Comparison of ENCODE assay signal across 8 cellular contexts in genomic region chr19:21505459-21506393, GRCh38. TPM values are rescaled to one million over a fixed set of nuclear protein-coding genes. Genes with fewer than 3 reads are reported as not detected.
DNase-seq lines count a peak whose midpoint lies in the region; ATAC-seq, FAIRE-seq and TF ChIP-seq lines count a peak whose summit lies in the region.

ZNF429 (plus strand) TSS chr19:21505602; CDS start chr19:21505772, 170 bp downstream.

- peak within 1 kb of the TSS; percentile 92 for H3K9ac ChIP-seq in NT2/D1 (ENCODE audit: insufficient read length, low read depth)

- H3K9me3 Mint-ChIP-seq in endothelial cell (ENCODE audit: unreplicated experiment) = no peaks in the 10 kb centered on the region

- peak; percentile 99 for ATAC-seq in GM21360 (IDR thresholded peaks at IDR 0.05; ENCODE audit: unreplicated experiment)

- H3K4me1 ChIP-seq in NT2/D1 (ENCODE audit: insufficient read depth, insufficient read length) (no peaks in the 10 kb centered on the region), mesodermal cell (ENCODE audit: control insufficient read depth, insufficient read depth, low read length, poor library complexity, severe bottlenecking) (no peaks in the 10 kb centered on the region)

- WGBS in mesodermal cell (ENCODE audit: insufficient coverage in 2 of 2), 2 experiments = 1 to 2% methylated on average over 37 of the region's 43 CpGs

- peak within 1 kb of the TSS; percentile 100 for H3K27ac Mint-ChIP-seq in endothelial cell (ENCODE audit: unreplicated experiment)

- H3K4me3 Mint-ChIP-seq in endothelial cell (ENCODE audit: unreplicated experiment) = peak within 1 kb of the TSS; percentile 99

- TF ChIP-seq CTCF in endothelial cell (IDR thresholded peaks at IDR 0.05; ENCODE audit: unreplicated experiment) = no peak

- H3K36me3 ChIP-seq in NT2/D1 (ENCODE audit: insufficient read depth, insufficient read length, low read length) (peaks cover 47% of the 10 kb centered on the region), mesodermal cell (ENCODE audit: control insufficient read depth, insufficient read depth, low read length) (peaks cover 23% of the 10 kb centered on the region)

- no peaks in the 10 kb centered on the region for H3K27me3 ChIP-seq in NT2/D1 (ENCODE audit: insufficient read depth, insufficient read length)

- H3K27ac ChIP-seq in mesodermal cell (ENCODE audit: low read depth, low read length, severe bottlenecking) = peak within 1 kb of the TSS; percentile 93

- FAIRE-seq in HTR-8/SVneo (lab: Jason Lieb, UNC) = peak; percentile 90

- peaks cover 31% of the 10 kb centered on the region for H3K9me3 ChIP-seq in NT2/D1 (ENCODE audit: insufficient read depth, low read length)
- H3K9me3 ChIP-seq in mesodermal cell (ENCODE audit: control insufficient read depth, low read length) = peaks cover 26% of the 10 kb centered on the region

- H3K27me3 Mint-ChIP-seq in endothelial cell (ENCODE audit: unreplicated experiment) = peaks cover 5% of the 10 kb centered on the region

- H3K4me1 Mint-ChIP-seq in endothelial cell (ENCODE audit: unreplicated experiment) = peaks cover 3% of the 10 kb centered on the region

- H3K36me3 Mint-ChIP-seq in endothelial cell (ENCODE audit: low read depth, unreplicated experiment) = peaks cover 29% of the 10 kb centered on the region

- H3K4me3 ChIP-seq in NT2/D1 (ENCODE audit: insufficient read length, low read depth) = peak within 1 kb of the TSS; percentile 86
- H3K4me3 ChIP-seq in mesodermal cell (ENCODE audit: extremely low read depth, insufficient read depth, low read length, poor library complexity, severe bottlenecking) = peak within 1 kb of the TSS; percentile 69

- DNase-seq in COLO829 (ENCODE audit: low spot score) (peak; percentile 85), HTR-8/SVneo (ENCODE audit: insufficient read length, low spot score) (peak; percentile 91), NT2/D1 (ENCODE audit: low read depth, low spot score) (peak; percentile 95), endothelial cell (ENCODE audit: low spot score) (peak; percentile 88)
- DNase-seq in activated CD8-positive, alpha-beta memory T cell treated with anti-CD3 and anti-CD28 coated beads, Interleukin-2, amount 50 U/mL, for 4 hours = peak; percentile 89
- peak; percentile 52 for DNase-seq in stimulated activated CD8-positive, alpha-beta memory T cell treated with anti-CD3 and anti-CD28 coated beads, Interleukin-15, amount 100 ng/mL, for 24 hours (ENCODE audit: low read depth)

RNA-seq across cellular contexts. Expression of gene ZNF429, which starts in this region (rescaled TPM):
- 14.1 TPM for total RNA-seq in endothelial cell (ENCODE audit: unreplicated experiment)
- polyA plus RNA-seq in mesodermal cell (2013, experiment 1 of 2) = 6.7 TPM
- 6.7 TPM for polyA plus RNA-seq in mesodermal cell (2013, experiment 2 of 2)

Comparison
In these comparisons a context has a peak if more than half of its experiments do, and no peak if none do; other contexts are left out.
1. Peak in every context shown above with its lines: DNase-seq, ATAC-seq, H3K4me3 ChIP-seq and H3K27ac ChIP-seq.